In genomic region chr6:74939309-74939708, GRCh38 we compare ENCODE assay signal across 10 cellular contexts.
DNase-seq lines count a peak whose midpoint lies in the region; ATAC-seq lines count a peak whose summit lies in the region.
"Had no signal": no experiment of that assay in that cellular context is flagged by ENCODE, and none has a peak within 500 bp of the region (broad histone marks: within the 10 kb centered on the region; RNA-seq: fewer than 3 reads in every experiment).

No MANE protein-coding gene starts in this region.

- ATAC-seq in HG03159 (IDR thresholded peaks at IDR 0.05; ENCODE audit: unreplicated experiment) = peak; percentile 57

- DNase-seq in EH (ENCODE audit: low read depth) (peak; percentile 15), RPMI7951 (ENCODE audit: low read depth) (peak; percentile 21), foreskin melanocyte (peak; percentile 3), NCI-H2029 (lab: John Stamatoyannopoulos, UW) (no peak), A172 (ENCODE audit: low spot score) (no peak), ecto neural progenitor cell (ENCODE audit: low spot score) (no peak)
- no peak for DNase-seq in activated CD4-positive, alpha-beta T cell treated with anti-CD3 and anti-CD28 coated beads, Interleukin-2, amount 50 U/mL, for 1 hour
- DNase-seq: activated CD8-positive, alpha-beta memory T cell treated with anti-CD3 and anti-CD28 coated beads for 24 hours; activated naive CD4-positive, alpha-beta T cell treated with Interleukin-2 at 50 U/mL for 16 hours had no signal

Comparison
In these comparisons a context has a peak if more than half of its experiments do, and no peak if none do; other contexts are left out.
1. DNase-seq: peak in EH (single experiment), RPMI7951 (single experiment) and foreskin melanocyte (single experiment); none in NCI-H2029 (single experiment), activated CD4-positive, alpha-beta T cell treated with anti-CD3 and anti-CD28 coated beads, Interleukin-2, amount 50 U/mL, for 1 hour (single experiment), A172 (single experiment) and ecto neural progenitor cell (single experiment).